Comparison of ENCODE assay signal across 1 cellular context in the genomic region with DNA sequence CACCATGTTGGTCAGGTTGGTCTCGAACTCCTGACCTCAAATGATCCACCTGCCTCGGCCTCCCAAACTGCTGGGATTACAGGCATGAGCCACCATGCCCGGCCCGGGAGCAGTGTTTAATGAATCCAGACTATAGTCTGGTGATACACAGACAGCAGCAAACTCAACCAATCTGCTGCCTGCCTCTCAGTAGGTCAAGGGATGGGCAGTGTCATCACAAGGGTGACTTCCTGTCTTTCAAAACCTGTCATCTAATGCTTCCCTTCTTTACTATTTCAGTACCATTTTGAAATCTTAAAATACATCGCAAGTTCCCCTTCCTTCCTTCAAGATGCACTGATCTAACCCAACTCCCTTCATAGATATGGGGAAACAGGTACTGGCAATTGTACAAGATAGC.
TF ChIP-seq lines count a peak whose summit lies in the region.

No MANE protein-coding gene starts in this region.

TF ChIP-seq in GM12878, 131 proteins besides CTCF, POLR2A, EP300 and RAD21:
- TF ChIP-seq, protein P1, sequence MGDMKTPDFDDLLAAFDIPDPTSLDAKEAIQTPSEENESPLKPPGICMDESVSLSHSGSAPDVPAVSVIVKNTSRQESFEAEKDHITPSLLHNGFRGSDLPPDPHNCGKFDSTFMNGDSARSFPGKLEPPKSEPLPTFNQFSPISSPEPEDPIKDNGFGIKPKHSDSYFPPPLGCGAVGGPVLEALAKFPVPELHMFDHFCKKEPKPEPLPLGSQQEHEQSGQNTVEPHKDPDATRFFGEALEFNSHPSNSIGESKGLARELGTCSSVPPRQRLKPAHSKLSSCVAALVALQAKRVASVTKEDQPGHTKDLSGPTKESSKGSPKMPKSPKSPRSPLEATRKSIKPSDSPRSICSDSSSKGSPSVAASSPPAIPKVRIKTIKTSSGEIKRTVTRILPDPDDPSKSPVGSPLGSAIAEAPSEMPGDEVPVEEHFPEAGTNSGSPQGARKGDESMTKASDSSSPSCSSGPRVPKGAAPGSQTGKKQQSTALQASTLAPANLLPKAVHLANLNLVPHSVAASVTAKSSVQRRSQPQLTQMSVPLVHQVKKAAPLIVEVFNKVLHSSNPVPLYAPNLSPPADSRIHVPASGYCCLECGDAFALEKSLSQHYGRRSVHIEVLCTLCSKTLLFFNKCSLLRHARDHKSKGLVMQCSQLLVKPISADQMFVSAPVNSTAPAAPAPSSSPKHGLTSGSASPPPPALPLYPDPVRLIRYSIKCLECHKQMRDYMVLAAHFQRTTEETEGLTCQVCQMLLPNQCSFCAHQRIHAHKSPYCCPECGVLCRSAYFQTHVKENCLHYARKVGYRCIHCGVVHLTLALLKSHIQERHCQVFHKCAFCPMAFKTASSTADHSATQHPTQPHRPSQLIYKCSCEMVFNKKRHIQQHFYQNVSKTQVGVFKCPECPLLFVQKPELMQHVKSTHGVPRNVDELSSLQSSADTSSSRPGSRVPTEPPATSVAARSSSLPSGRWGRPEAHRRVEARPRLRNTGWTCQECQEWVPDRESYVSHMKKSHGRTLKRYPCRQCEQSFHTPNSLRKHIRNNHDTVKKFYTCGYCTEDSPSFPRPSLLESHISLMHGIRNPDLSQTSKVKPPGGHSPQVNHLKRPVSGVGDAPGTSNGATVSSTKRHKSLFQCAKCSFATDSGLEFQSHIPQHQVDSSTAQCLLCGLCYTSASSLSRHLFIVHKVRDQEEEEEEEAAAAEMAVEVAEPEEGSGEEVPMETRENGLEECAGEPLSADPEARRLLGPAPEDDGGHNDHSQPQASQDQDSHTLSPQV (IDR thresholded peaks at IDR 0.05): no peak
- TF ChIP-seq TAF1 (IDR thresholded peaks at IDR 0.05; ENCODE audit: borderline replicate concordance, low read depth, low read length) (no peak), SIN3A (IDR thresholded peaks at IDR 0.05; ENCODE audit: low read depth, low read length) (no peak), SMAD5 (IDR thresholded peaks at IDR 0.05; ENCODE audit: low read depth) (no peak), SUPT20H (IDR thresholded peaks at IDR 0.05; ENCODE audit: borderline replicate concordance, control insufficient read depth, low read depth, low read length) (no peak), YBX1 (IDR thresholded peaks at IDR 0.05) (no peak)
- TF ChIP-seq, protein P2, sequence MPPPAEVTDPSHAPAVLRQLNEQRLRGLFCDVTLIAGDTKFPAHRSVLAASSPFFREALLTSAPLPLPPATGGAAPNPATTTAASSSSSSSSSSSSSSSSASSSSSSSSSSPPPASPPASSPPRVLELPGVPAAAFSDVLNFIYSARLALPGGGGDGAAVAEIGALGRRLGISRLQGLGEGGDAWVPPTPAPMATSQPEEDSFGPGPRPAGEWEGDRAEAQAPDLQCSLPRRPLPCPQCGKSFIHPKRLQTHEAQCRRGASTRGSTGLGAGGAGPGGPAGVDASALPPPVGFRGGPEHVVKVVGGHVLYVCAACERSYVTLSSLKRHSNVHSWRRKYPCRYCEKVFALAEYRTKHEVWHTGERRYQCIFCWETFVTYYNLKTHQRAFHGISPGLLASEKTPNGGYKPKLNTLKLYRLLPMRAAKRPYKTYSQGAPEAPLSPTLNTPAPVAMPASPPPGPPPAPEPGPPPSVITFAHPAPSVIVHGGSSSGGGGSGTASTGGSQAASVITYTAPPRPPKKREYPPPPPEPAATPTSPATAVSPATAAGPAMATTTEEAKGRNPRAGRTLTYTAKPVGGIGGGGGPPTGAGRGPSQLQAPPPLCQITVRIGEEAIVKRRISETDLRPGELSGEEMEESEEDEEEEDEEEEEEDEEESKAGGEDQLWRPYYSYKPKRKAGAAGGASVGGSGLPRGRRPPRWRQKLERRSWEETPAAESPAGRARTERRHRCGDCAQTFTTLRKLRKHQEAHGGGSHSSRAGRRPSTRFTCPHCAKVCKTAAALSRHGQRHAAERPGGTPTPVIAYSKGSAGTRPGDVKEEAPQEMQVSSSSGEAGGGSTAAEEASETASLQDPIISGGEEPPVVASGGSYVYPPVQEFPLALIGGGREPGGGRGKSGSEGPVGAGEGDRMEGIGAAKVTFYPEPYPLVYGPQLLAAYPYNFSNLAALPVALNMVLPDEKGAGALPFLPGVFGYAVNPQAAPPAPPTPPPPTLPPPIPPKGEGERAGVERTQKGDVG (CRISPR knock-in tag; IDR thresholded peaks at IDR 0.05): no peak
TF ChIP-seq in GM12878: peak in this region for 0.
